10 cellular contexts compared by ENCODE assay signal in the genomic region with DNA sequence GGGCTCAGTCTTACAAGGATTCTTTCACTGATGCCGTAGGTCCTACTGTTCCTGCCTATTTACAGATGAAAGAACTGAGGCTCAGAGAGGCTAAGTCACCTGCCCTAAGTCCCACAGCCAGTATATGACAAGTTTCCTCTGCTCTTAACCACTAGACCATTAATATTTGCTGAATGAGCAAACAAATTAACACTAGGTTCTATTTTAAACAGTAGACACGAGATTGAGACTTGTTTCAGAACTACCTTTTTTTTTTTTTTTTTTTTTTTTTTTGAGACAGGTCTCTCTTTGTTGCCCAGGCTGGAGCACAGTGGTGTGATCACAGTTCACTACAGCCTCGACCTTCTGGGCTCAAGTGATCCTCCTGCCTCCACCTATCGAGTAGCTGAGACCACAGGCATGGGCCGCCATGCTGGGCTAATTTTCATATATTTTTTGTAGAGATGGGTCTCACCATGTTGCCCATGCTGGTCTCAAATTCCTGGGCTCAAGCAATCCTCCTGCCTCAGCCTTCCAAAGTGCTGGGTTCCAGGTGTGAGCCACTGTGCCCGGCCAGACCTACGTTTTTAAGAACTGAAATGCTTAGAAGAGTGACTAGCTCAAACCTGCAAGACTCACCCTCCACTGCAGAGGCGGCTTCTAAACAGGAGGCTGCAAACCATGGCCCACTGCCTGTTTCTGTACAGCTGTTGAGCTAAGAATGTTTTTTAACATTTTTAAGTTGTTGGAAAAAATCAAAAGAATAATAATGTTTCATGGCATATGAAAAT.
DNase-seq lines count a peak whose midpoint lies in the region; ATAC-seq and TF ChIP-seq lines count a peak whose summit lies in the region.
"Had no signal": no experiment of that assay in that cellular context is flagged by ENCODE, and none has a peak within 500 bp of the region (broad histone marks: within the 10 kb centered on the region; RNA-seq: fewer than 3 reads in every experiment).

No MANE protein-coding gene starts in this region.

- H3K9me3 Mint-ChIP-seq in memory B cell = no peaks in the 10 kb centered on the region

- H3K4me3 Mint-ChIP-seq in memory B cell = no peak overlapping the region

- H3K36me3 Mint-ChIP-seq in memory B cell = peaks cover 22% of the 10 kb centered on the region

- no peaks in the 10 kb centered on the region for H3K27me3 Mint-ChIP-seq in memory B cell
- H3K27me3 Mint-ChIP-seq: activated naive CD8-positive, alpha-beta T cell had no signal

- TF ChIP-seq CTCF in GM20000 (IDR thresholded peaks at IDR 0.05; ENCODE audit: extremely low read depth, missing control alignments) = no peak

- peak; percentile 57 for DNase-seq in GM20000 (ENCODE audit: low spot score)
- no peak for DNase-seq in memory B cell (ENCODE audit: low spot score in 2 of 2)
- no peak for DNase-seq in amniotic stem cell (lab: John Stamatoyannopoulos, UW)
- DNase-seq in NCI-H446 treated with DMSO at 0.1 percent for 48 hours (lab: John Stamatoyannopoulos, UW) = no peak
- DNase-seq in midbrain (lab: John Stamatoyannopoulos, UW) = no peak
- no peak for DNase-seq in NCI-H146 (lab: John Stamatoyannopoulos, UW)
- DNase-seq: NCI-H345 had no signal

- ATAC-seq in GM18505 (IDR thresholded peaks at IDR 0.05; ENCODE audit: unreplicated experiment) (no peak), HG03139 (IDR thresholded peaks at IDR 0.05; ENCODE audit: unreplicated experiment) (peak; percentile 36), memory B cell (ENCODE audit: low read depth) (peak; percentile 41)

- peak overlapping the region; percentile 75 for H3K27ac Mint-ChIP-seq in memory B cell

- peak; percentile 23 for TF ChIP-seq POLR2A in GM18505 (IDR thresholded peaks at IDR 0.05; ENCODE audit: borderline replicate concordance, extremely low read depth, insufficient read depth, insufficient read length)

- H3K4me1 Mint-ChIP-seq in memory B cell = peaks cover 68% of the 10 kb centered on the region
